In the genomic region with DNA sequence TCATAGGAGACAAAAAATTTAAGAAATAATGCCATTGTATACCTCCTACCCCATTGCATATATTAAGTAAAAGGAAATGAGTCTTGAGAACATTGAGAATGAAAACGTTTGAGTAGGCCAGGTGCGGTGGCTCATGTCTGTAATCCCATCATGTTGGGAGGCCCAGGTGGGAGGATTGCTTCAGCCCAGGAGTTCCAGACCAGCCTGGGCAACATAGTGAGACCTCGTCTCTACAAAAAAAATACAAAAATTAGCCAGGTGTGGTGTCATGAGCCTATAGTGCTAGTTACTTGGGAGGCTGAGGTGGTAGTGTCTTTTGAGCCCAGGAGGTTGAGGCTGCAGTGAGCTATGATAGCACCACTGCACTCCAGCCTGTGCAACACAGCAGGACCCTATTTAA, we compare ENCODE assay signal across 24 cellular contexts.
DNase-seq lines count a peak whose midpoint lies in the region; ATAC-seq, FAIRE-seq and TF ChIP-seq lines count a peak whose summit lies in the region.
"Had no signal": no experiment of that assay in that cellular context is flagged by ENCODE, and none has a peak within 500 bp of the region (broad histone marks: within the 10 kb centered on the region; RNA-seq: fewer than 3 reads in every experiment).

No MANE protein-coding gene starts in this region.

- H3K27ac Mint-ChIP-seq in CD4-positive, CD25-positive, alpha-beta regulatory T cell, result peak overlapping the region; percentile 9 to 57 (median 33)
- H3K27ac Mint-ChIP-seq in WTC11, result no peak overlapping the region
- H3K27ac Mint-ChIP-seq: activated naive CD8-positive, alpha-beta T cell treated with anti-CD3 and anti-CD28 coated beads, Interleukin-2, amount 10 ng/mL, durations not matched to agents 7 days and 5 days; activated T-helper 2 cell treated with anti-CD3 and anti-CD28 coated beads, Interferon-gamma antibody, Interleukin-2, Interleukin-4, amounts not matched to agents 10 μg/mL and 5 μg/mL and 100 μg/mL, durations not matched to agents 14 hours and 24 hours and 36 hours had no signal

- no peak overlapping the region for H4K91ac ChIP-seq in mesenchymal stem cell (ENCODE audit: low read length)

- no peak overlapping the region for H3K4me3 ChIP-seq in CD4-positive, CD25-positive, alpha-beta regulatory T cell (ENCODE audit: low read depth, low read length)
- no peak overlapping the region for H3K4me3 ChIP-seq in mesenchymal stem cell (ENCODE audit: insufficient read depth in 1 of 2, low read depth in 1 of 2, low read length in 2 of 2)
- no peak overlapping the region for H3K4me3 ChIP-seq in pancreas
- H3K4me3 ChIP-seq: lung, sigmoid colon, SJSA1 had no signal

- no peak overlapping the region for H3K9ac ChIP-seq in mesenchymal stem cell (ENCODE audit: low read length)

- H3K36me3 Mint-ChIP-seq in CD4-positive, CD25-positive, alpha-beta regulatory T cell, result peaks cover 31% of the 10 kb centered on the region
- H3K36me3 Mint-ChIP-seq in WTC11, result no peaks in the 10 kb centered on the region; the same call in 1 of the 2 replicates

- H3K14ac ChIP-seq in mesenchymal stem cell (ENCODE audit: low read length in 2 of 2), result no peak overlapping the region

- no peak overlapping the region for H3K18ac ChIP-seq in mesenchymal stem cell (ENCODE audit: low read depth in 1 of 2, low read length in 2 of 2)

- ATAC-seq in CD4-positive, CD25-positive, alpha-beta regulatory T cell (ENCODE audit: low read depth in 2 of 2), result no peak
- ATAC-seq in GM21447 (IDR thresholded peaks at IDR 0.05; ENCODE audit: unreplicated experiment) (peak; percentile 28), WTC11 (peak; percentile 7; the same call in 1 of the 2 replicates), pancreas (no peak)

- intact Hi-C loops in pancreas (cut with DNase I), result no loop called here

- H3K4me1 ChIP-seq in CD4-positive, CD25-positive, alpha-beta regulatory T cell (ENCODE audit: control insufficient read depth, insufficient read depth, low read length, poor library complexity, severe bottlenecking), result no peaks in the 10 kb centered on the region
- peaks cover 14% of the 10 kb centered on the region for H3K4me1 ChIP-seq in mesenchymal stem cell (ENCODE audit: control insufficient read depth, insufficient read depth, low read depth, low read length)
- H3K4me1 ChIP-seq in pancreas, result peaks cover 12 to 20% (median 13%) of the 10 kb centered on the region in 3 donors

- H2BK15ac ChIP-seq in mesenchymal stem cell (ENCODE audit: low read depth, poor library complexity, severe bottlenecking), result no peak overlapping the region

- no peak for DNase-seq in CD4-positive, CD25-positive, alpha-beta regulatory T cell
- no peak for DNase-seq in WTC11 (ENCODE audit: low spot score)
- DNase-seq in mesenchymal stem cell, result no peak
- no peak for DNase-seq in activated T-cell treated with anti-CD3 and anti-CD28 coated beads, Interleukin-2, amount 50 U/mL, for 1 hour
- no peak for DNase-seq in OCI-M1 (lab: John Stamatoyannopoulos, UW)
- no peak for DNase-seq in pancreas
- DNase-seq: activated naive CD8-positive, alpha-beta T cell treated with anti-CD3 and anti-CD28 coated beads, Interleukin-2, amount 10 ng/mL, durations not matched to agents 7 days and 5 days; C1 segment of cervical spinal cord; DMS153; effector CD4-positive, alpha-beta T cell; Kasumi-1; kidney; NCI-H1105; NCI-H2081 treated with DMSO at 0.1 percent for 48 hours; sigmoid colon; stimulated activated CD4-positive, alpha-beta T cell treated with anti-CD3 and anti-CD28 coated beads, Interleukin-15, amount 100 ng/mL, for 24 hours; substantia nigra; T-helper 2 cell had no signal

- no peaks in the 10 kb centered on the region for H3K27me3 ChIP-seq in CD4-positive, CD25-positive, alpha-beta regulatory T cell (ENCODE audit: control insufficient read depth, insufficient read depth, low read length)
- H3K27me3 ChIP-seq in mesenchymal stem cell (ENCODE audit: control insufficient read depth in 1 of 2, insufficient read depth in 1 of 2, low read length in 2 of 2), result no peaks in the 10 kb centered on the region
- H3K27me3 ChIP-seq in pancreas, result no peaks in the 10 kb centered on the region
- H3K27me3 ChIP-seq: sigmoid colon, SJSA1 had no signal

- no peak for TF ChIP-seq CTCF in WTC11 (IDR thresholded peaks at IDR 0.05)
- TF ChIP-seq CTCF in pancreas (IDR thresholded peaks at IDR 0.05), result no peak

- no peak for FAIRE-seq in pancreas (lab: Jason Lieb, UNC)
- FAIRE-seq: G401.6, GM18507, kidney had no signal

- no peak overlapping the region for H3K27ac ChIP-seq in CD4-positive, CD25-positive, alpha-beta regulatory T cell (ENCODE audit: insufficient read depth, low read length, poor library complexity, severe bottlenecking)
- H3K27ac ChIP-seq in mesenchymal stem cell (ENCODE audit: low read length, poor library complexity, severe bottlenecking) (peak overlapping the region; percentile 37), pancreas (no peak overlapping the region)
- H3K27ac ChIP-seq: sigmoid colon, SJSA1 had no signal

- H3K9me3 Mint-ChIP-seq in CD4-positive, CD25-positive, alpha-beta regulatory T cell, result no peaks in the 10 kb centered on the region
- H3K9me3 Mint-ChIP-seq in WTC11, result no peaks in the 10 kb centered on the region
- H3K9me3 Mint-ChIP-seq: activated naive CD8-positive, alpha-beta T cell treated with anti-CD3 and anti-CD28 coated beads, Interleukin-2, amount 10 ng/mL, durations not matched to agents 7 days and 5 days; activated T-helper 2 cell treated with anti-CD3 and anti-CD28 coated beads, Interferon-gamma antibody, Interleukin-2, Interleukin-4, amounts not matched to agents 10 μg/mL and 5 μg/mL and 100 μg/mL, durations not matched to agents 14 hours and 24 hours and 36 hours had no signal

- peaks cover 3% of the 10 kb centered on the region for H3K36me3 ChIP-seq in CD4-positive, CD25-positive, alpha-beta regulatory T cell (ENCODE audit: control insufficient read depth, insufficient read depth, low read length)
- H3K36me3 ChIP-seq in mesenchymal stem cell (ENCODE audit: control insufficient read depth in 1 of 2, insufficient read depth in 2 of 2, low read depth in 1 of 2, low read length in 2 of 2), result no peaks in the 10 kb centered on the region
- H3K36me3 ChIP-seq in pancreas, result no peaks in the 10 kb centered on the region
- H3K36me3 ChIP-seq: sigmoid colon, SJSA1 had no signal

- POLR2A ChIA-PET in WTC11 (lab: Charles Lee), result interaction anchor here (0.6 to 0.7 kb wide), 2 partner anchors 250 to 1521 kb away, joined by 3 read pairs; no protein-coding TSS in a partner anchor

- H3K4ac ChIP-seq in mesenchymal stem cell (ENCODE audit: low read depth in 1 of 2, low read length in 2 of 2), result no peak overlapping the region

- no peak overlapping the region for H2AFZ ChIP-seq in mesenchymal stem cell (ENCODE audit: low read depth, low read length)

- H2AK5ac ChIP-seq in mesenchymal stem cell (ENCODE audit: low read length, severe bottlenecking), result no peak overlapping the region

- no peak overlapping the region for H2BK120ac ChIP-seq in mesenchymal stem cell (ENCODE audit: low read depth, low read length)

- peaks cover 29 to 81% (median 59%) of the 10 kb centered on the region in 4 donors for H3K4me1 Mint-ChIP-seq in CD4-positive, CD25-positive, alpha-beta regulatory T cell
- H3K4me1 Mint-ChIP-seq in WTC11, result peaks cover 75% of the 10 kb centered on the region

- 83% methylated on average over 3 of the region's 3 CpGs for WGBS in mesenchymal stem cell
- WGBS in pancreas, 2 donors, result 69 to 70% methylated on average over 3 of the region's 3 CpGs

- H3K79me1 ChIP-seq in mesenchymal stem cell (replicated peaks; ENCODE audit: low read length, poor library complexity, severe bottlenecking), result peaks cover 32% of the 10 kb centered on the region

- no peaks in the 10 kb centered on the region for H3K9me3 ChIP-seq in CD4-positive, CD25-positive, alpha-beta regulatory T cell (ENCODE audit: control insufficient read depth in 2 of 2, low read length in 2 of 2)
- no peaks in the 10 kb centered on the region for H3K9me3 ChIP-seq in mesenchymal stem cell (ENCODE audit: control insufficient read depth, low read length)
- H3K9me3 ChIP-seq in pancreas, result no peaks in the 10 kb centered on the region
- H3K9me3 ChIP-seq: sigmoid colon, SJSA1 had no signal

- CTCF ChIA-PET in WTC11 (lab: Charles Lee), result interaction anchor here (1.5 kb wide), 1 partner anchor 24 kb away, joined by 5 read pairs; no protein-coding TSS in a partner anchor

- H3K23ac ChIP-seq in mesenchymal stem cell (ENCODE audit: low read length in 2 of 2), result no peak overlapping the region

- no peaks in the 10 kb centered on the region for H3K27me3 Mint-ChIP-seq in CD4-positive, CD25-positive, alpha-beta regulatory T cell
- H3K27me3 Mint-ChIP-seq in WTC11 (ENCODE audit: low read depth), result no peaks in the 10 kb centered on the region
- H3K27me3 Mint-ChIP-seq: activated naive CD8-positive, alpha-beta T cell treated with anti-CD3 and anti-CD28 coated beads, Interleukin-2, amount 10 ng/mL, durations not matched to agents 7 days and 5 days had no signal

- no peak overlapping the region for H3K4me2 ChIP-seq in mesenchymal stem cell (ENCODE audit: low read length, poor library complexity, severe bottlenecking)

- H4K8ac ChIP-seq in mesenchymal stem cell (ENCODE audit: low read length), result no peak overlapping the region

- no peak overlapping the region for H3K4me3 Mint-ChIP-seq in CD4-positive, CD25-positive, alpha-beta regulatory T cell
- H3K4me3 Mint-ChIP-seq in WTC11, result no peak overlapping the region
- H3K4me3 Mint-ChIP-seq: activated naive CD8-positive, alpha-beta T cell treated with anti-CD3 and anti-CD28 coated beads, Interleukin-2, amount 10 ng/mL, durations not matched to agents 7 days and 5 days had no signal

- H2BK5ac ChIP-seq in mesenchymal stem cell (ENCODE audit: low read depth, low read length, poor library complexity, severe bottlenecking), result no peak overlapping the region

- no peak overlapping the region for H2BK12ac ChIP-seq in mesenchymal stem cell (ENCODE audit: low read length in 2 of 2)

TF ChIP-seq in WTC11, 78 proteins besides CTCF, POLR2A, EP300 and RAD21:
- TF ChIP-seq ZNF121 (CRISPR knock-in tag; IDR thresholded peaks at IDR 0.05) (peak; percentile 86), NFATC4 (CRISPR knock-in tag; IDR thresholded peaks at IDR 0.05) (no peak)
- TF ChIP-seq, protein P1, sequence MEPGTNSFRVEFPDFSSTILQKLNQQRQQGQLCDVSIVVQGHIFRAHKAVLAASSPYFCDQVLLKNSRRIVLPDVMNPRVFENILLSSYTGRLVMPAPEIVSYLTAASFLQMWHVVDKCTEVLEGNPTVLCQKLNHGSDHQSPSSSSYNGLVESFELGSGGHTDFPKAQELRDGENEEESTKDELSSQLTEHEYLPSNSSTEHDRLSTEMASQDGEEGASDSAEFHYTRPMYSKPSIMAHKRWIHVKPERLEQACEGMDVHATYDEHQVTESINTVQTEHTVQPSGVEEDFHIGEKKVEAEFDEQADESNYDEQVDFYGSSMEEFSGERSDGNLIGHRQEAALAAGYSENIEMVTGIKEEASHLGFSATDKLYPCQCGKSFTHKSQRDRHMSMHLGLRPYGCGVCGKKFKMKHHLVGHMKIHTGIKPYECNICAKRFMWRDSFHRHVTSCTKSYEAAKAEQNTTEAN (CRISPR knock-in tag; IDR thresholded peaks at IDR 0.05), result no peak

Comparison
In these comparisons a context has a peak if more than half of its experiments do, and no peak if none do; other contexts are left out.
1. ATAC-seq: peak in GM21447 (single experiment) and WTC11 (single experiment); none in CD4-positive, CD25-positive, alpha-beta regulatory T cell (0 of 2) and pancreas (0 of 4).